Comparison of ENCODE assay signal across 9 cellular contexts in genomic region chr2:239368906-239369584, GRCh38. TPM values are rescaled to one million over a fixed set of nuclear protein-coding genes. Genes with fewer than 3 reads are reported as not detected.
DNase-seq lines count a peak whose midpoint lies in the region; ATAC-seq, FAIRE-seq and TF ChIP-seq lines count a peak whose summit lies in the region.
"Had no signal": no experiment of that assay in that cellular context is flagged by ENCODE, and none has a peak within 500 bp of the region (broad histone marks: within the 10 kb centered on the region; RNA-seq: fewer than 3 reads in every experiment).

No MANE protein-coding gene starts in this region.

- FAIRE-seq in GM12891 (lab: Jason Lieb, UNC) (no peak), H54 (lab: Jason Lieb, UNC) (no peak)

- H3K36me3 ChIP-seq in CD8-positive, alpha-beta memory T cell (ENCODE audit: insufficient read depth, low read length), result no peaks in the 10 kb centered on the region
- no peaks in the 10 kb centered on the region for H3K36me3 ChIP-seq in muscle layer of colon (ENCODE audit: insufficient read depth, low read length)

- peak in 1 of 5 donors; percentile 41 for DNase-seq in CD8-positive, alpha-beta memory T cell
- DNase-seq in NCI-H526 treated with DMSO at 0.1 percent for 48 hours (lab: John Stamatoyannopoulos, UW) (peak; percentile 9), GM12891 (ENCODE audit: insufficient read length, low spot score) (no peak), H54 (ENCODE audit: insufficient read length, low spot score) (no peak)
- DNase-seq: erythroblast, PC-3 had no signal

- H3K27me3 ChIP-seq in CD8-positive, alpha-beta memory T cell (ENCODE audit: insufficient read depth, low read length, poor library complexity, severe bottlenecking), result no peaks in the 10 kb centered on the region
- no peaks in the 10 kb centered on the region for H3K27me3 ChIP-seq in muscle layer of colon (ENCODE audit: control insufficient read depth in 1 of 2, insufficient read depth in 2 of 2, low read length in 2 of 2)

- no peak overlapping the region for H3K4me3 ChIP-seq in CD8-positive, alpha-beta memory T cell (ENCODE audit: low read length)
- H3K4me3 ChIP-seq in muscle layer of colon (ENCODE audit: low read depth in 1 of 2, low read length in 2 of 2), result no peak overlapping the region

- POLR2A ChIA-PET in CD8-positive, alpha-beta memory T cell (lab: Charles Lee), result no interaction called here

- peaks cover 16 to 25% (median 23%) of the 10 kb centered on the region in 3 donors for H3K4me1 Mint-ChIP-seq in CD8-positive, alpha-beta memory T cell

- H3K4me3 Mint-ChIP-seq in CD8-positive, alpha-beta memory T cell, result no peak overlapping the region

- H3K9ac ChIP-seq in muscle layer of colon (ENCODE audit: low read length), result no peak overlapping the region

- CTCF ChIA-PET in CD8-positive, alpha-beta memory T cell (lab: Charles Lee), result interaction anchor here (1.0 to 1.2 kb wide), 3 partner anchors 12 to 22 kb away, joined by 3 to 4 read pairs (median 3); no protein-coding TSS in a partner anchor

- H3K27ac ChIP-seq in CD8-positive, alpha-beta memory T cell (ENCODE audit: low read depth, low read length), result no peak overlapping the region
- peak overlapping the region; percentile 62 for H3K27ac ChIP-seq in muscle layer of colon (ENCODE audit: low read depth, low read length)

- peaks cover 44% of the 10 kb centered on the region for H3K4me1 ChIP-seq in CD8-positive, alpha-beta memory T cell (ENCODE audit: insufficient read depth, low read length)
- peaks cover 57% of the 10 kb centered on the region for H3K4me1 ChIP-seq in muscle layer of colon (ENCODE audit: insufficient read depth, low read length)

- ATAC-seq in GM19395 (IDR thresholded peaks at IDR 0.05; ENCODE audit: unreplicated experiment) (peak; percentile 18), GM21515 (IDR thresholded peaks at IDR 0.05; ENCODE audit: unreplicated experiment) (no peak)
- ATAC-seq: PC-3 had no signal

- peak overlapping the region in 5 of 8 donors; percentile 6 to 96 (median 74) for H3K27ac Mint-ChIP-seq in CD8-positive, alpha-beta memory T cell

- no peaks in the 10 kb centered on the region for H3K9me3 Mint-ChIP-seq in CD8-positive, alpha-beta memory T cell

- no peaks in the 10 kb centered on the region for H3K9me3 ChIP-seq in CD8-positive, alpha-beta memory T cell (ENCODE audit: low read length)
- H3K9me3 ChIP-seq in muscle layer of colon (ENCODE audit: low read length), result no peaks in the 10 kb centered on the region

- H3K36me3 Mint-ChIP-seq in CD8-positive, alpha-beta memory T cell, result peaks cover 0 to 5% (median 1%) of the 10 kb centered on the region in 3 donors

- no peaks in the 10 kb centered on the region for H3K27me3 Mint-ChIP-seq in CD8-positive, alpha-beta memory T cell

- TF ChIP-seq POLR2A in GM12891 (IDR thresholded peaks at IDR 0.05; ENCODE audit: low read depth, low read length) (no peak), H54 (IDR thresholded peaks at IDR 0.05; ENCODE audit: low read depth, low read length) (no peak)

TF ChIP-seq in GM12891, 5 proteins besides CTCF, POLR2A, EP300 and RAD21:
- no peak for TF ChIP-seq POU2F2 (IDR thresholded peaks at IDR 0.05; ENCODE audit: low read depth, low read length)
- TF ChIP-seq SPI1 (IDR thresholded peaks at IDR 0.05; ENCODE audit: low read depth, low read length), result no peak
- no peak for TF ChIP-seq POLR2AphosphoS5 (IDR thresholded peaks at IDR 0.05; ENCODE audit: low read depth, low read length)
- no peak for TF ChIP-seq TAF1 (IDR thresholded peaks at IDR 0.05; ENCODE audit: low read depth, low read length)
- no peak for TF ChIP-seq PAX5 (IDR thresholded peaks at IDR 0.05; ENCODE audit: insufficient read depth, low read length, severe bottlenecking)

RNA-seq across cellular contexts. Expression of gene HDAC4, which starts 31.8 kb away (rescaled TPM):
- 10 to 100 TPM; 24.0 to 28.8 TPM for total RNA-seq in CD8-positive, alpha-beta memory T cell
- polyA plus RNA-seq in CD8-positive, alpha-beta memory T cell, result 8.3 TPM
- 4.0 TPM for polyA plus RNA-seq in GM12891 (2012; ENCODE audit: low read depth, missing spikeins)
